1 cellular context compared by ENCODE assay signal in genomic region chr3:50150404-50150750, GRCh38.
TF ChIP-seq lines count a peak whose summit lies in the region.

No MANE protein-coding gene starts in this region.

TF ChIP-seq in IMR-90, 13 proteins besides CTCF, POLR2A, EP300 and RAD21:
- no peak for TF ChIP-seq ELK1 (IDR thresholded peaks at IDR 0.05; ENCODE audit: borderline replicate concordance, low read depth, low read length)
- TF ChIP-seq NFE2L2 (IDR thresholded peaks at IDR 0.05; ENCODE audit: low read depth, low read length): no peak
- no peak for TF ChIP-seq MXI1 (IDR thresholded peaks at IDR 0.05; ENCODE audit: borderline replicate concordance, low read depth, low read length)
- TF ChIP-seq RCOR1 (IDR thresholded peaks at IDR 0.05; ENCODE audit: insufficient replicate concordance, low read length): no peak
